Comparison of ENCODE assay signal across 13 cellular contexts in the genomic region with DNA sequence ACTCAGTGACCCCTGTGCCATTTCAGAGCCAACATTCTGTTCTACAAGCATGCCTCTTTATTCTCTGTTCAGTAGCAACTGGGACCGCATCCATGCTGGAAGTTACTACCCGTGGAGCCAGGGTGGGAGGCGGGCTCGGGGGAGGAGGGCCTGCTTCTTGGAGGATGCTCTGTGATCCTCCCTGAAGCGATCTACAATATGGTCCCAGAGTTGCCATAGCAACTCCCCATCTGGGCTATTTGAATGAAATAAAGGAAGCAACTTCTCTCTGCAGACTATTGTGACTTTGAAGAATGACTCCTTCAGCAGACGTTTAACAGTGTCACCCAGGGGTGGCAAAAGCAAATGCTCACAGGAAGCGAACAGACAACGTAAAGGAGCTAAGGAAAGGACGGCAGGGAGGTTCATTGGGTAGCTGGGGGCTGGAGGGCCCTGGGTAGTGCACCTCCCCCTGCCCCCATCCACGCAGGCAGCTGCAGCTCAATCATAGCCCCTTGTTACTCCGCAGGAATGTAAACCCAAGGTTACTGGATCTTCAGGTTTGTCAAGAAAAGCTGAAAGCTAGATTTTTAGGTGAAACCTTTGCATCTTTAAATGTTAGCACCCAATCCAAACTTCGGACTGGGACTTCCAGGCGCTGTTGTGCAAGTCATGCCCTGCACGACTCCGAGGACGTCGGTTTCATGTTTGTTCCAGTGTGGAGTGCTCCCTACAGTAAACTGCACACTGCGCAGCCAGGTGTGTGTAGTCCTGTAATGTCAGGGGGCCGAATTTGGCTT. TPM values are rescaled to one million over a fixed set of nuclear protein-coding genes. Genes with fewer than 3 reads are reported as not detected.
DNase-seq lines count a peak whose midpoint lies in the region; ATAC-seq, FAIRE-seq and TF ChIP-seq lines count a peak whose summit lies in the region.
"Had no signal": no experiment of that assay in that cellular context is flagged by ENCODE, and none has a peak within 500 bp of the region (broad histone marks: within the 10 kb centered on the region; RNA-seq: fewer than 3 reads in every experiment).

No MANE protein-coding gene starts in this region.

- no peak overlapping the region; a peak in 1 of 8 replicates for H3K4me3 ChIP-seq in H1 (ENCODE audit: extremely low read depth in 1 of 4, insufficient read depth in 2 of 4, low read depth in 3 of 4, low read length in 4 of 4)
- H3K4me3 ChIP-seq: lung, thoracic aorta had no signal

- H3K4ac ChIP-seq in H1 (replicated peaks; ENCODE audit: insufficient read length, low read depth, low read length), result no peak overlapping the region

- no peak overlapping the region; the same call in 1 of the 2 replicates for H2BK5ac ChIP-seq in H1 (ENCODE audit: low read depth, low read length)

- H4K5ac ChIP-seq in H1 (ENCODE audit: insufficient read length, low read depth, low read length), result no peak overlapping the region

- no peak overlapping the region for H3K9ac ChIP-seq in H1 (replicated peaks in 1 of 4; ENCODE audit: extremely low read depth in 1 of 4, low read depth in 3 of 4, low read length in 3 of 4)

- H3K4me1 ChIP-seq in H1 (replicated peaks in 1 of 4; ENCODE audit: control insufficient read depth in 3 of 4, insufficient read depth in 4 of 4, low read length in 3 of 4), result peaks cover 6 to 21% (median 12%) of the 10 kb centered on the region in 4 experiments

- DNase-seq in T-helper 1 cell (no peak), NCI-H2227 (lab: John Stamatoyannopoulos, UW; ENCODE audit: unreplicated experiment) (peak; percentile 58), H1 (ENCODE audit: low read depth in 1 of 2, low spot score in 2 of 2) (peak in 1 of 2 experiments; percentile 57), pons (ENCODE audit: low spot score) (peak; percentile 70), A172 (ENCODE audit: low spot score) (no peak)
- DNase-seq: activated CD4-positive, alpha-beta T cell treated with anti-CD3 and anti-CD28 coated beads for 36 hours; GDM1; IMR-90 had no signal

- no peak overlapping the region for H2AFZ ChIP-seq in H1 (ENCODE audit: low read length)

- no peak for TF ChIP-seq RAD21 in H1 (IDR thresholded peaks at IDR 0.05 in 1 of 2, conservative IDR thresholded peaks at IDR 0.05 in 1 of 2; ENCODE audit: low read depth in 2 of 2, low read length in 2 of 2)

- CTCF ChIA-PET in H1 (lab: Charles Lee; ENCODE audit: partially characterized antibody), result interaction anchor here (0.7 to 1.8 kb wide), 4 partner anchors 37 to 171 kb away, joined by 3 to 4 read pairs (median 4); no protein-coding TSS in a partner anchor

- H2BK12ac ChIP-seq in H1 (ENCODE audit: low read depth, low read length), result 0 out of 2 replicates have a peak overlapping the region, but pooled peaks have one; percentile 68

- no peak overlapping the region for H3K4me3 Mint-ChIP-seq in T-helper 1 cell treated with Interleukin-12 subunit alpha and Interleukin-12 subunit beta and Interleukin-4 antibody, amounts not matched to agents 30 μg/mL and 1 μg/mL, for 36 hours
- H3K4me3 Mint-ChIP-seq: activated CD4-positive, alpha-beta T cell treated with anti-CD3 and anti-CD28 coated beads for 36 hours had no signal

- ATAC-seq in HG03159 (IDR thresholded peaks at IDR 0.05; ENCODE audit: unreplicated experiment) (no peak), HG02885 (IDR thresholded peaks at IDR 0.05; ENCODE audit: poor library complexity, unreplicated experiment) (no peak)
- ATAC-seq: activated CD4-positive, alpha-beta T cell treated with anti-CD3 and anti-CD28 coated beads for 36 hours had no signal

- H2AK5ac ChIP-seq in H1 (ENCODE audit: low read depth, low read length), result no peak overlapping the region

- no peaks in the 10 kb centered on the region for H3K23me2 ChIP-seq in H1 (ENCODE audit: low read depth, low read length)

- H4K20me1 ChIP-seq in H1 (replicated peaks in 1 of 2; ENCODE audit: control insufficient read depth in 1 of 2, insufficient read depth in 2 of 2, low read length in 2 of 2), result no peaks in the 10 kb centered on the region

- POLR2A ChIA-PET in H1 (lab: Charles Lee; ENCODE audit: partially characterized antibody), result interaction anchor here (0.7 to 1.1 kb wide), 5 partner anchors 8 to 23 kb away, joined by 3 to 4 read pairs (median 3); no protein-coding TSS in a partner anchor

- H3K9me3 ChIP-seq in H1 (ENCODE audit: insufficient read depth in 2 of 2, low read depth in 1 of 2, low read length in 1 of 2), result no peaks in the 10 kb centered on the region
- H3K9me3 ChIP-seq: thoracic aorta had no signal

- 65% methylated on average over 17 of the region's 19 CpGs; no CpG with 5 or more reads in 1 of the 2 experiments for WGBS in H1 (ENCODE audit: extremely low coverage in 1 of 2, insufficient coverage in 1 of 2, insufficient read length in 1 of 2, insufficient replicate concordance in 2 of 2, low coverage in 1 of 2, low lambda C conversion rate in 2 of 2, missing lambda C conversion rate in 1 of 2), 2 experiments

- H3K4me1 Mint-ChIP-seq in T-helper 1 cell treated with Interleukin-12 subunit alpha and Interleukin-12 subunit beta and Interleukin-4 antibody, amounts not matched to agents 30 μg/mL and 1 μg/mL, for 36 hours (ENCODE audit: low read depth), result peaks cover 40% of the 10 kb centered on the region

- no peak overlapping the region for H3K23ac ChIP-seq in H1 (ENCODE audit: insufficient read length)

- H3K18ac ChIP-seq in H1 (ENCODE audit: extremely low read depth, low read length), result no peak overlapping the region

- no peak for FAIRE-seq in H1 (lab: Jason Lieb, UNC)

- H3K14ac ChIP-seq in H1 (ENCODE audit: insufficient read length), result no peak overlapping the region

- H3K36me3 ChIP-seq in H1 (ENCODE audit: control insufficient read depth in 2 of 4, insufficient read depth in 4 of 4, low read length in 3 of 4), result no peaks in the 10 kb centered on the region
- H3K36me3 ChIP-seq: thoracic aorta had no signal

- no peak overlapping the region; the same call in 1 of the 2 replicates for H2BK20ac ChIP-seq in H1 (ENCODE audit: low read length)

- TF ChIP-seq EP300 in H1 (IDR thresholded peaks at IDR 0.05; ENCODE audit: borderline replicate concordance in 1 of 2, low read depth in 2 of 2, low read length in 2 of 2), result no peak

- H3K27me3 ChIP-seq in H1 (replicated peaks in 1 of 4; ENCODE audit: control insufficient read depth in 3 of 4, extremely low read depth in 1 of 4, insufficient read depth in 3 of 4, low read length in 3 of 4), result no peaks in the 10 kb centered on the region

- H3K79me2 ChIP-seq in H1 (ENCODE audit: control insufficient read depth in 1 of 2, insufficient read depth in 2 of 2, low read length in 2 of 2), result no peaks in the 10 kb centered on the region

- H4K91ac ChIP-seq in H1 (replicated peaks; ENCODE audit: insufficient read length, low read length), result no peak overlapping the region

- H4K8ac ChIP-seq in H1 (ENCODE audit: extremely low read depth, insufficient read depth, low read length), result no peak overlapping the region

- no peak for TF ChIP-seq POLR2A in H1 (IDR thresholded peaks at IDR 0.05; ENCODE audit: control extremely low read depth in 1 of 2, low read depth in 2 of 2, low read length in 2 of 2)

- H3K36me3 Mint-ChIP-seq in T-helper 1 cell treated with Interleukin-12 subunit alpha and Interleukin-12 subunit beta and Interleukin-4 antibody, amounts not matched to agents 30 μg/mL and 1 μg/mL, for 36 hours (ENCODE audit: low read depth), result peaks cover 30% of the 10 kb centered on the region

- H3K4me2 ChIP-seq in H1 (ENCODE audit: insufficient read depth in 1 of 2, low read depth in 2 of 2, low read length in 2 of 2), result no peak overlapping the region

- H3K79me1 ChIP-seq in H1 (ENCODE audit: low read depth, low read length), result no peaks in the 10 kb centered on the region

- H3K9me3 Mint-ChIP-seq in T-helper 1 cell treated with Interleukin-12 subunit alpha and Interleukin-12 subunit beta and Interleukin-4 antibody, amounts not matched to agents 30 μg/mL and 1 μg/mL, for 36 hours, result no peaks in the 10 kb centered on the region

- peak overlapping the region; percentile 34 for H3K27ac Mint-ChIP-seq in T-helper 1 cell treated with Interleukin-12 subunit alpha and Interleukin-12 subunit beta and Interleukin-4 antibody, amounts not matched to agents 30 μg/mL and 1 μg/mL, for 36 hours
- H3K27ac Mint-ChIP-seq: activated CD4-positive, alpha-beta T cell treated with anti-CD3 and anti-CD28 coated beads for 36 hours had no signal

- H3K27me3 Mint-ChIP-seq in T-helper 1 cell treated with Interleukin-12 subunit alpha and Interleukin-12 subunit beta and Interleukin-4 antibody, amounts not matched to agents 30 μg/mL and 1 μg/mL, for 36 hours (ENCODE audit: low read depth), result no peaks in the 10 kb centered on the region
- H3K27me3 Mint-ChIP-seq: activated CD4-positive, alpha-beta T cell treated with anti-CD3 and anti-CD28 coated beads for 36 hours had no signal

- no peak overlapping the region for H3K56ac ChIP-seq in H1 (replicated peaks; ENCODE audit: insufficient read length, low read depth, low read length)

- no peak overlapping the region for H2BK15ac ChIP-seq in H1 (ENCODE audit: low read length)

- H3K27ac ChIP-seq in H1 (ENCODE audit: low read depth, low read length), result no peak overlapping the region
- H3K27ac ChIP-seq: thoracic aorta had no signal

- TF ChIP-seq CTCF in H1 (IDR thresholded peaks at IDR 0.05; ENCODE audit: control extremely low read depth in 1 of 3, insufficient read depth in 1 of 3, low read depth in 1 of 3, low read length in 3 of 3), result no peak

- no peak overlapping the region for H2BK120ac ChIP-seq in H1 (replicated peaks; ENCODE audit: low read depth, low read length)

TF ChIP-seq in H1, 55 proteins besides CTCF, POLR2A, EP300 and RAD21:
- TF ChIP-seq BACH1 (IDR thresholded peaks at IDR 0.05; ENCODE audit: low read length) (no peak), HDAC2 (IDR thresholded peaks at IDR 0.05; ENCODE audit: borderline replicate concordance in 1 of 2, low read depth in 2 of 2, low read length in 2 of 2) (no peak)

RNA-seq across cellular contexts. Expression of a gene that starts 51.1 kb away (rescaled TPM):
- 19.0 and 19.6 TPM in 2 replicates for total RNA-seq in H1 (2021; fragmentation: NEBNext Ultra II Directional; extraction: Animal tissue kit (Norgen Biotek cat#: 25700))
- 9.6 and 13.6 TPM in 2 replicates for polyA plus RNA-seq in H1 (2011; rRNA removed)
- 14.1 TPM for polyA plus RNA-seq in H1 (2011; cell fraction: cytosol; rRNA removed)
- 14.5 TPM for polyA plus RNA-seq in H1 (2011; cell fraction: nucleus; rRNA removed)
- polyA plus RNA-seq in H1 (2012, experiment 1 of 2), result 12.3 to 15.0 TPM (median 12.8 TPM) in 4 replicates
- polyA plus RNA-seq in H1 (2012, experiment 2 of 2), result 6.5 TPM
- polyA plus RNA-seq in H1 (2013, experiment 1 of 2), result 6.0 TPM
- polyA plus RNA-seq in H1 (2013, experiment 2 of 2), result 5.3 TPM
- polyA minus RNA-seq in H1 (2011; rRNA and poly(A)+ RNA removed), result 15.7 and 18.2 TPM in 2 replicates
- 18.6 TPM for polyA minus RNA-seq in H1 (2011; cell fraction: cytosol; rRNA and poly(A)+ RNA removed)
- 16.5 TPM for polyA minus RNA-seq in H1 (2011; cell fraction: nucleus; rRNA and poly(A)+ RNA removed)
- 21.0 and 28.4 TPM in 2 replicates for total RNA-seq in A172 (2014; rRNA removed; shearing (Covaris generic))

Comparison
In these comparisons a context has a peak if more than half of its experiments do, and no peak if none do; other contexts are left out.
1. DNase-seq: peak in NCI-H2227 (single experiment) and pons (single experiment); none in T-helper 1 cell (0 of 5) and A172 (single experiment).